Comparison of ENCODE assay signal across 10 cellular contexts in genomic region chr9:5582835-5583195, GRCh38. TPM values are rescaled to one million over a fixed set of nuclear protein-coding genes. Genes with fewer than 3 reads are reported as not detected.
A peak's percentile ranks its signal among the peaks of the same experiment; 100 is the strongest.
DNase-seq lines count a peak whose midpoint lies in the region; ATAC-seq and TF ChIP-seq lines count a peak whose summit lies in the region.
"Had no signal": no experiment of that assay in that cellular context is flagged by ENCODE, and none has a peak within 500 bp of the region (broad histone marks: within the 10 kb centered on the region; RNA-seq: fewer than 3 reads in every experiment).

No MANE protein-coding gene starts in this region.

- DNase-seq in CD4-positive, CD25-positive, alpha-beta regulatory T cell = peak in 2 of 3 donors; percentile 32 to 69
- no peak for DNase-seq in activated naive CD4-positive, alpha-beta T cell treated with anti-CD3 and anti-CD28 coated beads, Interleukin-2, amount 50 U/mL, for 72 hours (ENCODE audit: low spot score in 2 of 2)
- DNase-seq in lung (ENCODE audit: low spot score) (no peak), NCI-H510A treated with DMSO at 0.1 percent for 48 hours (lab: John Stamatoyannopoulos, UW) (no peak), putamen (ENCODE audit: low spot score) (no peak), cerebellar cortex (ENCODE audit: low spot score) (no peak)

- H3K27ac ChIP-seq in CD4-positive, CD25-positive, alpha-beta regulatory T cell (ENCODE audit: insufficient read depth, low read length, poor library complexity, severe bottlenecking) = no peak overlapping the region
- no peak overlapping the region for H3K27ac ChIP-seq in lung (ENCODE audit: low read depth in 1 of 2, low read length in 1 of 2)
- H3K27ac ChIP-seq: HL-60, suprapubic skin had no signal

- peaks cover 10% of the 10 kb centered on the region for H3K4me1 ChIP-seq in CD4-positive, CD25-positive, alpha-beta regulatory T cell (ENCODE audit: control insufficient read depth, insufficient read depth, low read length, poor library complexity, severe bottlenecking)
- peaks cover 0 to 16% of the 10 kb centered on the region in 2 donors for H3K4me1 ChIP-seq in lung (ENCODE audit: control insufficient read depth in 2 of 2, insufficient read depth in 2 of 2, low read length in 2 of 2)

- no peaks in the 10 kb centered on the region for H3K9me3 ChIP-seq in CD4-positive, CD25-positive, alpha-beta regulatory T cell (ENCODE audit: control insufficient read depth in 2 of 2, low read length in 2 of 2)
- H3K9me3 ChIP-seq in lung (ENCODE audit: control insufficient read depth in 2 of 2, insufficient read depth in 1 of 2, low read length in 1 of 2) = no peaks in the 10 kb centered on the region
- H3K9me3 ChIP-seq: suprapubic skin had no signal

- H3K4me1 Mint-ChIP-seq in CD4-positive, CD25-positive, alpha-beta regulatory T cell = peaks cover 19 to 31% (median 24%) of the 10 kb centered on the region in 4 donors

- H3K4me3 Mint-ChIP-seq in CD4-positive, CD25-positive, alpha-beta regulatory T cell = no peak overlapping the region

- ATAC-seq in CD4-positive, CD25-positive, alpha-beta regulatory T cell (ENCODE audit: low read depth in 2 of 2) = peak in 1 of 2 donors; percentile 59
- ATAC-seq in GM19452 (IDR thresholded peaks at IDR 0.05; ENCODE audit: unreplicated experiment) = peak; percentile 63
- peak; percentile 47 for ATAC-seq in HG03442 (IDR thresholded peaks at IDR 0.05; ENCODE audit: unreplicated experiment)
- peak in 1 of 2 donors; percentile 24 for ATAC-seq in activated naive CD4-positive, alpha-beta T cell treated with anti-CD3 and anti-CD28 coated beads, Interleukin-2, amount 50 U/mL, for 72 hours
- peak; percentile 17 for ATAC-seq in lung (ENCODE audit: insufficient read depth, low FRiP score)

- H3K9me3 Mint-ChIP-seq in CD4-positive, CD25-positive, alpha-beta regulatory T cell = peaks cover 0 to 2% (median 0%) of the 10 kb centered on the region in 7 donors
- no peaks in the 10 kb centered on the region for H3K9me3 Mint-ChIP-seq in activated naive CD4-positive, alpha-beta T cell treated with anti-CD3 and anti-CD28 coated beads, Interleukin-2, amount 50 U/mL, for 72 hours

- H3K27me3 Mint-ChIP-seq in CD4-positive, CD25-positive, alpha-beta regulatory T cell = no peaks in the 10 kb centered on the region

- H3K27ac Mint-ChIP-seq in CD4-positive, CD25-positive, alpha-beta regulatory T cell = peak overlapping the region in 2 of 3 donors; percentile 45 to 85
- peak overlapping the region; percentile 81 to 92 for H3K27ac Mint-ChIP-seq in activated naive CD4-positive, alpha-beta T cell treated with anti-CD3 and anti-CD28 coated beads, Interleukin-2, amount 50 U/mL, for 72 hours

- no peaks in the 10 kb centered on the region for H3K36me3 ChIP-seq in CD4-positive, CD25-positive, alpha-beta regulatory T cell (ENCODE audit: control insufficient read depth, insufficient read depth, low read length)
- no peaks in the 10 kb centered on the region for H3K36me3 ChIP-seq in lung (ENCODE audit: control insufficient read depth in 2 of 2, insufficient read depth in 2 of 2, low read length in 2 of 2)
- H3K36me3 ChIP-seq: suprapubic skin had no signal

- no peak for TF ChIP-seq CTCF in lung (IDR thresholded peaks at IDR 0.05; ENCODE audit: control extremely low read depth, extremely low read depth)

- no peaks in the 10 kb centered on the region for H3K27me3 ChIP-seq in CD4-positive, CD25-positive, alpha-beta regulatory T cell (ENCODE audit: control insufficient read depth, insufficient read depth, low read length)
- no peaks in the 10 kb centered on the region for H3K27me3 ChIP-seq in lung (ENCODE audit: control insufficient read depth, insufficient read depth)
- H3K27me3 ChIP-seq: suprapubic skin had no signal

- WGBS in lung, 2 donors = 45 to 65% methylated on average over 2 of the region's 2 CpGs

- no peak overlapping the region for H3K4me3 ChIP-seq in CD4-positive, CD25-positive, alpha-beta regulatory T cell (ENCODE audit: low read depth, low read length)
- no peak overlapping the region for H3K4me3 ChIP-seq in lung
- H3K4me3 ChIP-seq: suprapubic skin had no signal

- H3K36me3 Mint-ChIP-seq in CD4-positive, CD25-positive, alpha-beta regulatory T cell = peaks cover 10% of the 10 kb centered on the region
- H3K36me3 Mint-ChIP-seq in activated naive CD4-positive, alpha-beta T cell treated with anti-CD3 and anti-CD28 coated beads, Interleukin-2, amount 50 U/mL, for 72 hours = peaks cover 0 to 7% of the 10 kb centered on the region in 2 donors

RNA-seq across cellular contexts. Expression of gene RIC1, which starts 46.1 kb away (rescaled TPM):
- total RNA-seq in CD4-positive, CD25-positive, alpha-beta regulatory T cell = 29.9 TPM
- polyA plus RNA-seq in CD4-positive, CD25-positive, alpha-beta regulatory T cell = 1 to 10 TPM; 5.0 to 8.8 (median 6.4) TPM
- total RNA-seq in activated naive CD4-positive, alpha-beta T cell treated with anti-CD3 and anti-CD28 coated beads, Interleukin-2, amount 50 U/mL, for 72 hours = 10 to 100 TPM; 25.6 to 26.7 TPM
- 10 to 100 TPM; 19.4 to 46.0 TPM for total RNA-seq in lung
- polyA plus RNA-seq in lung = 1 to 10 TPM; 3.5 to 9.5 TPM

Comparison
In these comparisons a context has a peak if more than half of its experiments do, and no peak if none do; other contexts are left out.
1. DNase-seq: peak in CD4-positive, CD25-positive, alpha-beta regulatory T cell (2 of 3); none in activated naive CD4-positive, alpha-beta T cell treated with anti-CD3 and anti-CD28 coated beads, Interleukin-2, amount 50 U/mL, for 72 hours (0 of 2), lung (single experiment), NCI-H510A treated with DMSO at 0.1 percent for 48 hours (single experiment), putamen (single experiment) and cerebellar cortex (single experiment).